Comparison of ENCODE assay signal across 18 cellular contexts in genomic region chr15:74352393-74352910, GRCh38. TPM values are rescaled to one million over a fixed set of nuclear protein-coding genes. Genes with fewer than 3 reads are reported as not detected.
DNase-seq lines count a peak whose midpoint lies in the region; FAIRE-seq and TF ChIP-seq lines count a peak whose summit lies in the region.
"Had no signal": no experiment of that assay in that cellular context is flagged by ENCODE, and none has a peak within 500 bp of the region (broad histone marks: within the 10 kb centered on the region; RNA-seq: fewer than 3 reads in every experiment).

No MANE protein-coding gene starts in this region.

- H3K14ac ChIP-seq in H1 (ENCODE audit: insufficient read length) = no peak overlapping the region

- H3K4me3 Mint-ChIP-seq in CD4-positive, alpha-beta memory T cell = no peak overlapping the region
- no peak overlapping the region for H3K4me3 Mint-ChIP-seq in osteocyte (ENCODE audit: unreplicated experiment)
- H3K4me3 Mint-ChIP-seq: CD8-positive, alpha-beta T cell had no signal

- TF ChIP-seq EP300 in H1 (IDR thresholded peaks at IDR 0.05; ENCODE audit: borderline replicate concordance in 1 of 2, low read depth in 2 of 2, low read length in 2 of 2) = no peak

- no peaks in the 10 kb centered on the region for H4K20me1 ChIP-seq in H1 (replicated peaks in 1 of 2; ENCODE audit: control insufficient read depth in 1 of 2, insufficient read depth in 2 of 2, low read length in 2 of 2)

- H3K27me3 ChIP-seq in HAP-1 (ENCODE audit: low read depth) (no peaks in the 10 kb centered on the region), H1 (replicated peaks in 1 of 4; ENCODE audit: control insufficient read depth in 3 of 4, extremely low read depth in 1 of 4, insufficient read depth in 3 of 4, low read length in 3 of 4) (no peaks in the 10 kb centered on the region), mesendoderm (ENCODE audit: insufficient read depth, low read length, poor library complexity) (no peaks in the 10 kb centered on the region), spleen (replicated peaks in 1 of 7) (peaks cover 0 to 14% (median 0%) of the 10 kb centered on the region in 7 donors)
- no peaks in the 10 kb centered on the region for H3K27me3 ChIP-seq in CD4-positive, alpha-beta memory T cell (ENCODE audit: insufficient read depth, low read length)

- no peaks in the 10 kb centered on the region for H3K4me1 Mint-ChIP-seq in CD4-positive, alpha-beta memory T cell
- H3K4me1 Mint-ChIP-seq in osteocyte (ENCODE audit: unreplicated experiment) = no peaks in the 10 kb centered on the region

- H3K23me2 ChIP-seq in H1 (ENCODE audit: low read depth, low read length) = no peaks in the 10 kb centered on the region

- no peak overlapping the region for H3K4me2 ChIP-seq in H1 (ENCODE audit: insufficient read depth in 1 of 2, low read depth in 2 of 2, low read length in 2 of 2)
- H3K4me2 ChIP-seq in mesendoderm (ENCODE audit: low read length) = no peak overlapping the region

- no peak for TF ChIP-seq RAD21 in H1 (IDR thresholded peaks at IDR 0.05 in 1 of 2, conservative IDR thresholded peaks at IDR 0.05 in 1 of 2; ENCODE audit: low read depth in 2 of 2, low read length in 2 of 2)

- 83% methylated on average over 3 of the region's 3 CpGs; no CpG with 5 or more reads in 1 of the 2 experiments for WGBS in H1 (ENCODE audit: extremely low coverage in 1 of 2, insufficient coverage in 1 of 2, insufficient read length in 1 of 2, insufficient replicate concordance in 2 of 2, low coverage in 1 of 2, low lambda C conversion rate in 2 of 2, missing lambda C conversion rate in 1 of 2), 2 experiments
- no CpG with 5 or more reads among the region's 3 CpGs for WGBS in mesendoderm (ENCODE audit: extremely low coverage, insufficient coverage, low lambda C conversion rate)
- 79 to 89% (median 85%) methylated on average over 3 of the region's 3 CpGs for WGBS in spleen, 5 donors

- H3K9me3 Mint-ChIP-seq in CD4-positive, alpha-beta memory T cell = peaks cover 2 to 15% (median 7%) of the 10 kb centered on the region in 8 donors
- H3K9me3 Mint-ChIP-seq in osteocyte (ENCODE audit: unreplicated experiment) = no peaks in the 10 kb centered on the region

- H3K27ac ChIP-seq in H1 (ENCODE audit: low read depth, low read length) (no peak overlapping the region), mesendoderm (ENCODE audit: low read depth, low read length) (no peak overlapping the region), spleen (no peak overlapping the region)
- H3K27ac ChIP-seq in CD4-positive, alpha-beta memory T cell (ENCODE audit: low read depth, low read length) = no peak overlapping the region

- POLR2A ChIA-PET in H1 (lab: Charles Lee; ENCODE audit: partially characterized antibody) = no interaction called here
- POLR2A ChIA-PET in CD4-positive, alpha-beta memory T cell (lab: Charles Lee; ENCODE audit: partially characterized antibody) = no interaction called here

- no peak overlapping the region for H2AK5ac ChIP-seq in H1 (ENCODE audit: low read depth, low read length)
- no peak overlapping the region for H2AK5ac ChIP-seq in mesendoderm (ENCODE audit: low read length)

- DNase-seq in HAP-1 (ENCODE audit: low spot score in 2 of 2) = peak; percentile 53 to 65
- DNase-seq in H1 (ENCODE audit: low read depth in 1 of 2, low spot score in 2 of 2) = no peak
- DNase-seq in mesendoderm = peak; percentile 46
- peak; percentile 18 for DNase-seq in spleen
- no peak for DNase-seq in ecto neural progenitor cell (ENCODE audit: low spot score)
- no peak for DNase-seq in CD4-positive, alpha-beta memory T cell
- DNase-seq in osteocyte (ENCODE audit: extremely low spot score, unreplicated experiment) = no peak
- DNase-seq: 8988T; C1 segment of cervical spinal cord; Caco-2; CD8-positive, alpha-beta T cell; DMS79; EL; GDM1; GOT3; H7 had no signal

- CTCF ChIA-PET in H1 (lab: Charles Lee; ENCODE audit: partially characterized antibody) = interaction anchor here (0.7 to 1.2 kb wide), 2 partner anchors 130 to 273 kb away, joined by 3 to 5 read pairs; no protein-coding TSS in a partner anchor
- CTCF ChIA-PET in CD4-positive, alpha-beta memory T cell (lab: Charles Lee; ENCODE audit: partially characterized antibody) = no interaction called here

- H3K9me3 ChIP-seq in HAP-1 (no peaks in the 10 kb centered on the region), H1 (ENCODE audit: insufficient read depth in 2 of 2, low read depth in 1 of 2, low read length in 1 of 2) (peaks cover 8 to 9% of the 10 kb centered on the region in 2 experiments; a peak in 2 of 4 replicates), spleen (peaks cover 0 to 14% (median 10%) of the 10 kb centered on the region in 8 donors)
- no peaks in the 10 kb centered on the region for H3K9me3 ChIP-seq in CD4-positive, alpha-beta memory T cell (ENCODE audit: control insufficient read depth in 1 of 2, low read length in 2 of 2)
- H3K9me3 ChIP-seq: Caco-2 had no signal

- no peak overlapping the region for H3K23ac ChIP-seq in H1 (ENCODE audit: insufficient read length)
- H3K23ac ChIP-seq in mesendoderm (ENCODE audit: low read length) = no peak overlapping the region

- H2BK20ac ChIP-seq in H1 (ENCODE audit: low read length) = no peak overlapping the region

- H3K4ac ChIP-seq in H1 (replicated peaks; ENCODE audit: insufficient read length, low read depth, low read length) (no peak overlapping the region), mesendoderm (ENCODE audit: low read depth, low read length) (no peak overlapping the region)

- H3K56ac ChIP-seq in H1 (replicated peaks; ENCODE audit: insufficient read length, low read depth, low read length) = no peak overlapping the region
- H3K56ac ChIP-seq in mesendoderm (ENCODE audit: low read length) = no peak overlapping the region

- intact Hi-C loops in spleen (cut with DNase I; ENCODE audit: low total_unique reads) = no loop called here
- intact Hi-C loops in CD4-positive, alpha-beta memory T cell (cut with micrococcal nuclease) = no loop called here

- H3K36me3 Mint-ChIP-seq in CD4-positive, alpha-beta memory T cell = peaks cover 0 to 5% of the 10 kb centered on the region in 2 donors
- no peaks in the 10 kb centered on the region for H3K36me3 Mint-ChIP-seq in osteocyte (ENCODE audit: unreplicated experiment)
- H3K36me3 Mint-ChIP-seq: CD8-positive, alpha-beta T cell had no signal

- H4K91ac ChIP-seq in H1 (replicated peaks; ENCODE audit: insufficient read length, low read length) = no peak overlapping the region

- no peak overlapping the region for H3K27ac Mint-ChIP-seq in CD4-positive, alpha-beta memory T cell
- no peak overlapping the region for H3K27ac Mint-ChIP-seq in osteocyte (ENCODE audit: unreplicated experiment)
- H3K27ac Mint-ChIP-seq: CD8-positive, alpha-beta T cell had no signal

- no peak for TF ChIP-seq CTCF in H1 (IDR thresholded peaks at IDR 0.05; ENCODE audit: control extremely low read depth in 1 of 3, insufficient read depth in 1 of 3, low read depth in 1 of 3, low read length in 3 of 3)
- TF ChIP-seq CTCF in spleen (IDR thresholded peaks at IDR 0.05 in 8 of 11, conservative IDR thresholded peaks at IDR 0.05 in 3 of 11) = no peak
- TF ChIP-seq CTCF in osteocyte (IDR thresholded peaks at IDR 0.05) = no peak

- H3K79me1 ChIP-seq in H1 (ENCODE audit: low read depth, low read length) (no peaks in the 10 kb centered on the region), mesendoderm (ENCODE audit: low read length) (no peaks in the 10 kb centered on the region)

- peaks cover 7 to 18% of the 10 kb centered on the region in 2 donors for H3K27me3 Mint-ChIP-seq in CD4-positive, alpha-beta memory T cell
- H3K27me3 Mint-ChIP-seq in osteocyte (ENCODE audit: unreplicated experiment) = peaks cover 27% of the 10 kb centered on the region

- H3K4me1 ChIP-seq in HAP-1 (peaks cover 30% of the 10 kb centered on the region), H1 (replicated peaks in 1 of 4; ENCODE audit: control insufficient read depth in 3 of 4, insufficient read depth in 4 of 4, low read length in 3 of 4) (peaks cover 0 to 13% (median 2%) of the 10 kb centered on the region in 4 experiments; a peak in 3 of 7 replicates), mesendoderm (ENCODE audit: control insufficient read depth, low read depth, low read length) (no peaks in the 10 kb centered on the region), spleen (no peaks in the 10 kb centered on the region)
- no peaks in the 10 kb centered on the region for H3K4me1 ChIP-seq in CD4-positive, alpha-beta memory T cell (ENCODE audit: insufficient read depth, low read length)
- H3K4me1 ChIP-seq: Caco-2 had no signal

- in situ Hi-C loops in HAP-1 (cut with MboI; ENCODE audit: low sequenced_read_pairs) = no loop called here

- H4K5ac ChIP-seq in H1 (ENCODE audit: insufficient read length, low read depth, low read length) (no peak overlapping the region), mesendoderm (ENCODE audit: low read length) (no peak overlapping the region)

- H3K79me2 ChIP-seq in H1 (ENCODE audit: control insufficient read depth in 1 of 2, insufficient read depth in 2 of 2, low read length in 2 of 2) (no peaks in the 10 kb centered on the region), mesendoderm (ENCODE audit: control insufficient read depth, insufficient read depth, low read length) (no peaks in the 10 kb centered on the region)

- H3K4me3 ChIP-seq in HAP-1 = no peak overlapping the region
- H3K4me3 ChIP-seq in H1 (ENCODE audit: extremely low read depth in 1 of 4, insufficient read depth in 2 of 4, low read depth in 3 of 4, low read length in 4 of 4) = no peak overlapping the region
- no peak overlapping the region for H3K4me3 ChIP-seq in mesendoderm (ENCODE audit: low read length)
- H3K4me3 ChIP-seq in spleen = no peak overlapping the region
- H3K4me3 ChIP-seq in CD4-positive, alpha-beta memory T cell (ENCODE audit: low read length in 2 of 2) = no peak overlapping the region
- H3K4me3 ChIP-seq: GM12878 had no signal

- H2BK15ac ChIP-seq in H1 (ENCODE audit: low read length) (no peak overlapping the region), mesendoderm (replicated peaks; ENCODE audit: low read depth) (no peak overlapping the region)

- H4K8ac ChIP-seq in H1 (ENCODE audit: extremely low read depth, insufficient read depth, low read length) (no peak overlapping the region), mesendoderm (ENCODE audit: low read depth, low read length) (no peak overlapping the region)

- H2BK5ac ChIP-seq in H1 (ENCODE audit: low read depth, low read length) (no peak overlapping the region), mesendoderm (ENCODE audit: low read length) (no peak overlapping the region)

- no peak overlapping the region for H2BK12ac ChIP-seq in H1 (ENCODE audit: low read depth, low read length)

- no peaks in the 10 kb centered on the region for H3K36me3 ChIP-seq in HAP-1 (replicated peaks)
- H3K36me3 ChIP-seq in H1 (ENCODE audit: control insufficient read depth in 2 of 4, insufficient read depth in 4 of 4, low read length in 3 of 4) = no peaks in the 10 kb centered on the region
- no peaks in the 10 kb centered on the region for H3K36me3 ChIP-seq in mesendoderm (ENCODE audit: control insufficient read depth, insufficient read depth, low read length)
- no peaks in the 10 kb centered on the region for H3K36me3 ChIP-seq in spleen
- H3K36me3 ChIP-seq in CD4-positive, alpha-beta memory T cell (ENCODE audit: insufficient read depth, low read length) = no peaks in the 10 kb centered on the region

- H2BK120ac ChIP-seq in H1 (replicated peaks; ENCODE audit: low read depth, low read length) = no peak overlapping the region
- no peak overlapping the region for H2BK120ac ChIP-seq in mesendoderm (ENCODE audit: low read depth, low read length)

- FAIRE-seq in H1 (lab: Jason Lieb, UNC) = no peak
- FAIRE-seq: GM12878 had no signal

- H3K18ac ChIP-seq in H1 (ENCODE audit: extremely low read depth, low read length) (no peak overlapping the region), mesendoderm (ENCODE audit: low read length) (no peak overlapping the region)

- H3K9ac ChIP-seq in H1 (replicated peaks in 1 of 4; ENCODE audit: extremely low read depth in 1 of 4, low read depth in 3 of 4, low read length in 3 of 4) (no peak overlapping the region), mesendoderm (ENCODE audit: low read length) (no peak overlapping the region)

- no peak overlapping the region for H2AFZ ChIP-seq in H1 (ENCODE audit: low read length)

- no peak for TF ChIP-seq POLR2A in H1 (IDR thresholded peaks at IDR 0.05; ENCODE audit: control extremely low read depth in 1 of 2, low read depth in 2 of 2, low read length in 2 of 2)
- no peak for TF ChIP-seq POLR2A in spleen (IDR thresholded peaks at IDR 0.05)

RNA-seq across cellular contexts. Expression of gene CYP11A1, which starts 15.0 kb away (rescaled TPM):
- 1.9 and 3.3 TPM in 2 replicates for total RNA-seq in H1 (2021; fragmentation: NEBNext Ultra II Directional; extraction: Animal tissue kit (Norgen Biotek cat#: 25700))
- polyA plus RNA-seq in H1 (2011; rRNA removed) (7.2 and 7.5 TPM in 2 replicates), spleen (1 to 10 TPM; 1.6 to 3.6 (median 1.7) TPM)
- polyA plus RNA-seq in H1 (2011; cell fraction: cytosol; rRNA removed) = 6.9 TPM
- polyA plus RNA-seq in H1 (2011; cell fraction: nucleus; rRNA removed) = 7.1 TPM
- 3.6 to 5.9 TPM (median 4.9 TPM) in 4 replicates for polyA plus RNA-seq in H1 (2012, experiment 1 of 2)
- polyA plus RNA-seq in H1 (2012, experiment 2 of 2) = 4.9 TPM
- polyA plus RNA-seq in H1 (2013, experiment 1 of 2) = 2.0 TPM
- polyA plus RNA-seq in H1 (2013, experiment 2 of 2) = 2.0 TPM
- polyA minus RNA-seq in H1 (2011; rRNA and poly(A)+ RNA removed) = 6.3 and 7.6 TPM in 2 replicates
- 4.3 TPM for polyA minus RNA-seq in H1 (2011; cell fraction: cytosol; rRNA and poly(A)+ RNA removed)
- 2.8 TPM for polyA minus RNA-seq in H1 (2011; cell fraction: nucleus; rRNA and poly(A)+ RNA removed)
- polyA plus RNA-seq in mesendoderm (2013, experiment 1 of 2) = 2.5 TPM
- polyA plus RNA-seq in mesendoderm (2013, experiment 2 of 2) = 2.9 TPM
- total RNA-seq in spleen (10 to 100 TPM in 1 of 7 donors, 1 to 10 TPM in 6; 3.2 to 14.3 (median 5.0) TPM), osteocyte (not detected in 2 replicates)
- total RNA-seq in CD4-positive, alpha-beta memory T cell = not detected
- polyA plus RNA-seq in CD4-positive, alpha-beta memory T cell = not detected
- total RNA-seq: A673; Caco-2; CD8-positive, alpha-beta T cell had no signal

Comparison
In these comparisons a context has a peak if more than half of its experiments do, and no peak if none do; other contexts are left out.
1. DNase-seq: peak in HAP-1 (2 of 2), mesendoderm (single experiment) and spleen (single experiment); none in H1 (0 of 2), ecto neural progenitor cell (single experiment), CD4-positive, alpha-beta memory T cell (0 of 5) and osteocyte (single experiment).